Comparison of ENCODE assay signal across 11 cellular contexts in the genomic region with DNA sequence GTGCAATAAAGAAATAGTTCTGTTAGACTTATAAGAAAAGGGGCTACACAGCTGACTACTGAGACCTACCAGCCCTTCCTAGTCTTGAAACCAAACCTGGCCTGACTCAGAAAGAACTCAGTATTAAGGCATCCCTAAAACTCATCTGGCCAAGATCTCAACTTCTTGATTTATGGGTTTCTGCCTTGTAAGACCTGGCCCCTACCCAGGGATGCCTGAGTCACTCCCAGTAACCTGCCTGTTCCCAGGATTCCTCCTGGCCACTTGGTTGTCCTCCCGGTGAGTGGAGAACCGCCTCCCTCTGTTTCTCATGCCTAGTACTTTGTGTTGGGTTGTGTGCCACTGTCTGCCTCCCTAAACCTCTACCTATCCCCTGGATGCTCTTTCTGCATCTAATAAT.
DNase-seq lines count a peak whose midpoint lies in the region; ATAC-seq and TF ChIP-seq lines count a peak whose summit lies in the region.
"Had no signal": no experiment of that assay in that cellular context is flagged by ENCODE, and none has a peak within 500 bp of the region (broad histone marks: within the 10 kb centered on the region; RNA-seq: fewer than 3 reads in every experiment).

No MANE protein-coding gene starts in this region.

- H3K27me3 Mint-ChIP-seq in neural progenitor cell (ENCODE audit: insufficient read depth, low read depth) = peaks cover 5% of the 10 kb centered on the region
- H3K27me3 Mint-ChIP-seq in effector memory CD8-positive, alpha-beta T cell = no peaks in the 10 kb centered on the region

- H3K36me3 ChIP-seq in neural progenitor cell = no peaks in the 10 kb centered on the region

- no peak overlapping the region for H3K27ac ChIP-seq in neural progenitor cell

- peaks cover 9% of the 10 kb centered on the region for H3K4me1 ChIP-seq in neural progenitor cell

- peaks cover 3% of the 10 kb centered on the region for H3K4me1 Mint-ChIP-seq in neural progenitor cell
- H3K4me1 Mint-ChIP-seq in effector memory CD8-positive, alpha-beta T cell (ENCODE audit: low read depth in 2 of 2) = peaks cover 19 to 35% of the 10 kb centered on the region in 2 donors

- H3K27me3 ChIP-seq in neural progenitor cell = no peaks in the 10 kb centered on the region

- H2AFZ ChIP-seq in neural progenitor cell (replicated peaks) = peak overlapping the region; percentile 21

- H3K9ac ChIP-seq in neural progenitor cell = no peak overlapping the region

- in situ Hi-C loops in astrocyte of the spinal cord (cut with HindIII; ENCODE audit: low sequenced_read_pairs) = no loop called here

- no peaks in the 10 kb centered on the region for H3K79me2 ChIP-seq in neural progenitor cell (ENCODE audit: low read depth)

- no peaks in the 10 kb centered on the region for H3F3A ChIP-seq in neural progenitor cell (ENCODE audit: low read depth)

- no peak for ATAC-seq in effector memory CD8-positive, alpha-beta T cell (replicated peaks)

- H4K20me1 ChIP-seq in neural progenitor cell (ENCODE audit: low read depth) = no peaks in the 10 kb centered on the region

- no peaks in the 10 kb centered on the region for H3K9me3 Mint-ChIP-seq in neural progenitor cell
- H3K9me3 Mint-ChIP-seq in effector memory CD8-positive, alpha-beta T cell = no peaks in the 10 kb centered on the region

- H3K4me3 ChIP-seq in astrocyte of the spinal cord (ENCODE audit: low read depth, low read length) (no peak overlapping the region), neural progenitor cell (no peak overlapping the region)

- no peak overlapping the region for H3K27ac Mint-ChIP-seq in neural progenitor cell
- no peak overlapping the region for H3K27ac Mint-ChIP-seq in effector memory CD8-positive, alpha-beta T cell

- no peak for TF ChIP-seq RAD21 in Ishikawa (IDR thresholded peaks at IDR 0.05; ENCODE audit: low read depth)

- H3K36me3 Mint-ChIP-seq in neural progenitor cell = no peaks in the 10 kb centered on the region
- H3K36me3 Mint-ChIP-seq in effector memory CD8-positive, alpha-beta T cell (ENCODE audit: insufficient read depth) = peaks cover 4% of the 10 kb centered on the region

- TF ChIP-seq EP300 in Ishikawa (IDR thresholded peaks at IDR 0.05; ENCODE audit: borderline replicate concordance) = peak; percentile 64; the same call in 1 of the 2 replicates

- TF ChIP-seq CTCF in astrocyte of the spinal cord (IDR thresholded peaks at IDR 0.05; ENCODE audit: low read depth, low read length) (no peak), neural progenitor cell (IDR thresholded peaks at IDR 0.05) (no peak)

- H3K4me3 Mint-ChIP-seq in neural progenitor cell = no peak overlapping the region
- H3K4me3 Mint-ChIP-seq in effector memory CD8-positive, alpha-beta T cell = no peak overlapping the region

- H3K9me3 ChIP-seq in neural progenitor cell (ENCODE audit: low read depth) = no peaks in the 10 kb centered on the region

- DNase-seq in Daoy (ENCODE audit: low read depth) (peak; percentile 93), astrocyte of the spinal cord (ENCODE audit: low read depth, low spot score) (peak; percentile 90), neural progenitor cell (ENCODE audit: low spot score) (no peak), amniotic stem cell (lab: John Stamatoyannopoulos, UW) (no peak), Ammon's horn (ENCODE audit: low spot score) (no peak)
- DNase-seq in stimulated activated CD4-positive, alpha-beta T cell treated with anti-CD3 and anti-CD28 coated beads, Interleukin-12 subunit alpha, Interleukin-12 subunit beta, amount 100 ng/mL, for 4 hours = no peak
- DNase-seq in effector memory CD8-positive, alpha-beta T cell = no peak
- DNase-seq: COR-L47, NCI-H146, posterior cingulate gyrus had no signal

- H3K4me2 ChIP-seq in neural progenitor cell = no peak overlapping the region

TF ChIP-seq in Ishikawa, 13 proteins besides CTCF, POLR2A, EP300 and RAD21:
- no peak for TF ChIP-seq CEBPB (IDR thresholded peaks at IDR 0.05)
- no peak; the same call in 1 of the 2 replicates for TF ChIP-seq TCF12 (IDR thresholded peaks at IDR 0.05; ENCODE audit: low read depth)
- TF ChIP-seq FOXM1 (IDR thresholded peaks at IDR 0.05; ENCODE audit: borderline replicate concordance, low read depth) = no peak
- TF ChIP-seq YY1 (IDR thresholded peaks at IDR 0.05; ENCODE audit: low read depth) = no peak
- TF ChIP-seq EGR1 (IDR thresholded peaks at IDR 0.05) = no peak
- TF ChIP-seq MAX (IDR thresholded peaks at IDR 0.05) = no peak
- no peak for TF ChIP-seq REST (IDR thresholded peaks at IDR 0.05; ENCODE audit: low read depth)
- peak; percentile 55; the same call in 1 of the 2 replicates for TF ChIP-seq TEAD4 (IDR thresholded peaks at IDR 0.05)
- no peak for TF ChIP-seq TAF1 (IDR thresholded peaks at IDR 0.05; ENCODE audit: low read depth)
- TF ChIP-seq CREB1 (IDR thresholded peaks at IDR 0.05; ENCODE audit: low read depth) = no peak
- TF ChIP-seq, protein P1, sequence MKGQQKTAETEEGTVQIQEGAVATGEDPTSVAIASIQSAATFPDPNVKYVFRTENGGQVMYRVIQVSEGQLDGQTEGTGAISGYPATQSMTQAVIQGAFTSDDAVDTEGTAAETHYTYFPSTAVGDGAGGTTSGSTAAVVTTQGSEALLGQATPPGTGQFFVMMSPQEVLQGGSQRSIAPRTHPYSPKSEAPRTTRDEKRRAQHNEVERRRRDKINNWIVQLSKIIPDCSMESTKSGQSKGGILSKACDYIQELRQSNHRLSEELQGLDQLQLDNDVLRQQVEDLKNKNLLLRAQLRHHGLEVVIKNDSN (IDR thresholded peaks at IDR 0.05) = no peak
- peak; percentile 75 for TF ChIP-seq NFIC (IDR thresholded peaks at IDR 0.05)

Comparison
In these comparisons a context has a peak if more than half of its experiments do, and no peak if none do; other contexts are left out.
1. DNase-seq: peak in Daoy (single experiment) and astrocyte of the spinal cord (single experiment); none in neural progenitor cell (single experiment), stimulated activated CD4-positive, alpha-beta T cell treated with anti-CD3 and anti-CD28 coated beads, Interleukin-12 subunit alpha, Interleukin-12 subunit beta, amount 100 ng/mL, for 4 hours (single experiment), effector memory CD8-positive, alpha-beta T cell (0 of 3), amniotic stem cell (single experiment) and Ammon's horn (single experiment).